16 cellular contexts compared by ENCODE assay signal in the genomic region with DNA sequence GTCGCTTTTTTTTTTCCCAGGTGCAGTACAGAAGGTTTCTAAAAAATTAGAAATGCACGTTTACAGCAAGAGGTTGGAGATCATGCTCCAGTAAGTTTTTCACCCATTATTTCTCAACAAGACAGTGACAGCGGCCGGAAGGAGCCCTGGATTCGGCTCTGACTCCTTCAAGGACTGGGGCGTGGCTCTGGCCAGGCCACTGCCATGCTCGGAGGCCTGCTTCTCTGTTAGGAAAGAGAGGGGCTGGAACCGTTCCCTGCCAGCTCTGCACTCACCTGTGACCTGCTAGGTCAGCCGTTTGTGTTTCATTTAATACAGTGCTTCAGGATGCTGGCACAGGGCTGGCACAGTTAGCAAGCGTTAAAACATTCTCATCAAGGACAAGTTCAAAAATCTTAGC. TPM values are rescaled to one million over a fixed set of nuclear protein-coding genes. Genes with fewer than 3 reads are reported as not detected.
DNase-seq lines count a peak whose midpoint lies in the region; ATAC-seq and TF ChIP-seq lines count a peak whose summit lies in the region.
"Had no signal": no experiment of that assay in that cellular context is flagged by ENCODE, and none has a peak within 500 bp of the region (broad histone marks: within the 10 kb centered on the region; RNA-seq: fewer than 3 reads in every experiment).

No MANE protein-coding gene starts in this region.

- H3K9me3 ChIP-seq in lower lobe of right lung: no peaks in the 10 kb centered on the region
- H3K9me3 ChIP-seq in thymus (ENCODE audit: control insufficient read depth): no peaks in the 10 kb centered on the region
- H3K9me3 ChIP-seq: HAP-1 had no signal

- H3K27ac ChIP-seq in lower lobe of right lung: no peak overlapping the region
- H3K27ac ChIP-seq in thymus (ENCODE audit: low read depth): peak overlapping the region; percentile 5
- H3K27ac ChIP-seq: GM23248 had no signal

- WGBS in thymus: 91% methylated on average over 10 of the region's 10 CpGs

- ATAC-seq in lower lobe of right lung (peak; percentile 85 to 91), HG02970 (IDR thresholded peaks at IDR 0.05; ENCODE audit: low FRiP score, unreplicated experiment) (no peak)

- H3K4me1 ChIP-seq in lower lobe of right lung (no peaks in the 10 kb centered on the region), thymus (ENCODE audit: control insufficient read depth, insufficient read depth, low read length) (no peaks in the 10 kb centered on the region)
- H3K4me1 ChIP-seq: HAP-1 had no signal

- no peak for TF ChIP-seq CTCF in epithelial cell of proximal tubule (conservative IDR thresholded peaks at IDR 0.05; ENCODE audit: low read depth, low read length)
- TF ChIP-seq CTCF in lower lobe of right lung (IDR thresholded peaks at IDR 0.05): no peak

- H3K27me3 ChIP-seq in lower lobe of right lung (ENCODE audit: low read depth): no peaks in the 10 kb centered on the region
- no peaks in the 10 kb centered on the region for H3K27me3 ChIP-seq in thymus (ENCODE audit: control insufficient read depth, insufficient read depth)

- H3K36me3 ChIP-seq in lower lobe of right lung (peaks cover 22% of the 10 kb centered on the region), thymus (ENCODE audit: control insufficient read depth, insufficient read depth) (peaks cover 47% of the 10 kb centered on the region)

- H3K4me3 ChIP-seq in epithelial cell of proximal tubule (ENCODE audit: low read depth, low read length) (no peak overlapping the region), lower lobe of right lung (no peak overlapping the region), thymus (ENCODE audit: low read length) (no peak overlapping the region)
- H3K4me3 ChIP-seq: GM23248, HAP-1 had no signal

- DNase-seq in HK-2 (ENCODE audit: unreplicated experiment) (peak; percentile 62), epithelial cell of proximal tubule (ENCODE audit: low read depth) (peak; percentile 42), lower lobe of right lung (peak; percentile 77), hepatic stellate cell (ENCODE audit: low spot score) (no peak), NK-92 (lab: John Stamatoyannopoulos, UW; ENCODE audit: unreplicated experiment) (no peak)
- DNase-seq: ACHN, AML-193, GM23248, NCI-H1105 treated with DMSO at 0.1 percent for 48 hours, NCI-H1694, NCI-H2081 treated with DMSO at 0.1 percent for 48 hours, NCI-H510A, NCI-H82 had no signal

- intact Hi-C loops in lower lobe of right lung (cut with DNase I): no loop called here

RNA-seq across cellular contexts. Expression of a gene that starts 6.7 kb away (rescaled TPM):
- total RNA-seq in epithelial cell of proximal tubule: 83.4 and 92.1 TPM in 2 replicates
- total RNA-seq in lower lobe of right lung: 42.6 TPM
- 80.2 TPM for polyA plus RNA-seq in thymus

RNA-seq across cellular contexts. Expression of a gene that starts 44.2 kb away (rescaled TPM):
- total RNA-seq in epithelial cell of proximal tubule: 66.3 and 91.2 TPM in 2 replicates
- total RNA-seq in lower lobe of right lung: 26.2 TPM
- polyA plus RNA-seq in thymus: 39.3 TPM

RNA-seq across cellular contexts. Expression of a gene that starts 44.4 kb away (rescaled TPM):
- 62.6 and 73.8 TPM in 2 replicates for total RNA-seq in epithelial cell of proximal tubule
- total RNA-seq in lower lobe of right lung: 61.6 TPM
- 116 TPM for polyA plus RNA-seq in thymus

Comparison
In these comparisons a context has a peak if more than half of its experiments do, and no peak if none do; other contexts are left out.
1. DNase-seq: peak in HK-2 (single experiment), epithelial cell of proximal tubule (single experiment) and lower lobe of right lung (single experiment); none in hepatic stellate cell (single experiment) and NK-92 (single experiment).